16 cellular contexts compared by ENCODE assay signal in the genomic region with DNA sequence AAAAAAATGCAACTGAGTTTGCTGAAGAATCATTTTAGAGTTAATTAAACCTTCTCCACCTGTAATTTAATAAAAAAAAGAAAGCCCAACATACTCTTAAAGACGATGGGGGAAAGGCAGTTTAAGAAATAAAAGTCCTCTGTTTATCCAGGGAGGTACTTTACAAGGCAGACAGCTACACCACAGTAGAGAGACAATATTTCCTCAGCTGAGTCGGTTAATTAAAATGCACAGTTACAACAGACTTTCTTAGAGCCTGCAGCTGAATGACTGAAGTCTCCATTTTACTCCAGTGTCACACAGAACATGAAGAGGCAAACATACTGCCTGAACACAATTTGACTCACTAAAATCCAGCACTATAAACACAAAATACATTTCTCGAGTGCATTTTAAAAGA. TPM values are rescaled to one million over a fixed set of nuclear protein-coding genes. Genes with fewer than 3 reads are reported as not detected.
"Had no signal": no experiment of that assay in that cellular context is flagged by ENCODE, and none has a peak within 500 bp of the region (broad histone marks: within the 10 kb centered on the region; RNA-seq: fewer than 3 reads in every experiment).

No MANE protein-coding gene starts in this region.

- H3K27ac ChIP-seq: esophagus muscularis mucosa, left ventricle myocardium inferior, right lobe of liver, spleen had no signal

- DNase-seq: activated CD4-positive, alpha-beta T cell treated with anti-CD3 and anti-CD28 coated beads, Interleukin-2, amount 10 ng/mL, durations not matched to agents 7 days and 5 days; activated CD4-positive, CD25-positive, alpha-beta regulatory T cell; activated CD8-positive, alpha-beta memory T cell treated with anti-CD3 and anti-CD28 coated beads for 24 hours; activated naive CD4-positive, alpha-beta T cell treated with Interleukin-2 at 50 U/mL for 16 hours; activated naive CD8-positive, alpha-beta T cell treated with anti-CD3 and anti-CD28 coated beads, Interleukin-2, amount 50 U/mL, for 24 hours; central memory CD4-positive, alpha-beta T cell; foreskin fibroblast; left ventricle myocardium inferior; mesendoderm; right lobe of liver; spleen; stimulated activated CD4-positive, alpha-beta T cell treated with anti-CD3 and anti-CD28 coated beads, Interleukin-1b, Interleukin-23, amount 100 ng/mL, for 48 hours had no signal

- H3K27me3 ChIP-seq: esophagus muscularis mucosa, right lobe of liver, spleen had no signal

- H3K4me1 ChIP-seq: left ventricle myocardium inferior, right lobe of liver, spleen had no signal

- H3K4me3 ChIP-seq: esophagus muscularis mucosa, left ventricle myocardium inferior, right lobe of liver, spleen had no signal

- H3K9me3 ChIP-seq: left ventricle myocardium inferior, right lobe of liver, spleen had no signal

- ATAC-seq: activated naive CD8-positive, alpha-beta T cell treated with anti-CD3 and anti-CD28 coated beads, Interleukin-2, amount 50 U/mL, for 24 hours; right lobe of liver; stimulated activated memory B cell treated with anti-CD40 and anti-IgM and Interleukin-4, amounts not matched to agents 10 μg/mL and 1 μg/mL and 100 μg/mL, for 72 hours had no signal

- H3K36me3 ChIP-seq: esophagus muscularis mucosa, left ventricle myocardium inferior, right lobe of liver, spleen had no signal

RNA-seq across cellular contexts. Expression of gene LRRTM3, which starts 15.1 kb away (rescaled TPM):
- total RNA-seq: activated CD4-positive, alpha-beta T cell treated with anti-CD3 and anti-CD28 coated beads, Interleukin-2, amount 10 ng/mL, durations not matched to agents 7 days and 5 days; left ventricle myocardium inferior; progenitor cell of endocrine pancreas; right lobe of liver; spleen; subcutaneous adipose tissue had no signal
- polyA plus RNA-seq: spleen had no signal
